18 cellular contexts compared by ENCODE assay signal in genomic region chr11:3121416-3121815, GRCh38. TPM values are rescaled to one million over a fixed set of nuclear protein-coding genes. Genes with fewer than 3 reads are reported as not detected.
A peak's percentile ranks its signal among the peaks of the same experiment; 100 is the strongest.
DNase-seq lines count a peak whose midpoint lies in the region; ATAC-seq and TF ChIP-seq lines count a peak whose summit lies in the region.
"Had no signal": no experiment of that assay in that cellular context is flagged by ENCODE, and none has a peak within 500 bp of the region (broad histone marks: within the 10 kb centered on the region; RNA-seq: fewer than 3 reads in every experiment).

No MANE protein-coding gene starts in this region.

- TF ChIP-seq CTCF in left lung (IDR thresholded peaks at IDR 0.05) (no peak), upper lobe of right lung (IDR thresholded peaks at IDR 0.05) (no peak), GM13977 (IDR thresholded peaks at IDR 0.05; ENCODE audit: extremely low read depth, insufficient read depth, missing control alignments) (no peak)

- H3K36me3 ChIP-seq in left lung (peaks cover 0 to 59% of the 10 kb centered on the region in 2 donors), upper lobe of right lung (peaks cover 23% of the 10 kb centered on the region)

- H3K9me3 ChIP-seq in left lung = no peaks in the 10 kb centered on the region
- no peaks in the 10 kb centered on the region for H3K9me3 ChIP-seq in upper lobe of right lung

- in situ Hi-C loops in GM13977 (cut with MboI; ENCODE audit: low pct_unique_long_range_greater_than_20kb, low sequenced_read_pairs, unreplicated experiment) = no loop called here

- H3K27ac ChIP-seq in left lung (no peak overlapping the region), upper lobe of right lung (no peak overlapping the region)
- H3K27ac ChIP-seq: KMS-11 had no signal

- no peak for ATAC-seq in left lung
- ATAC-seq in upper lobe of right lung = no peak
- ATAC-seq in GM19035 (IDR thresholded peaks at IDR 0.05; ENCODE audit: unreplicated experiment) = no peak
- ATAC-seq: GM23338, PC-3 had no signal

- peaks cover 13 to 31% of the 10 kb centered on the region in 2 donors for H3K4me1 ChIP-seq in left lung
- peaks cover 19% of the 10 kb centered on the region for H3K4me1 ChIP-seq in upper lobe of right lung

- intact Hi-C loops in left lung (cut with DNase I) = no loop called here
- intact Hi-C loops in upper lobe of right lung (cut with DNase I) = no loop called here

- no peaks in the 10 kb centered on the region for H3K27me3 ChIP-seq in left lung
- no peaks in the 10 kb centered on the region for H3K27me3 ChIP-seq in upper lobe of right lung
- H3K27me3 ChIP-seq: BLaER1 treated with 17β-estradiol and CSF1 and Interleukin-3, amounts not matched to agents 10 nM and 100 nM had no signal

- H3K4me3 ChIP-seq in left lung = no peak overlapping the region
- no peak overlapping the region for H3K4me3 ChIP-seq in upper lobe of right lung
- H3K4me3 ChIP-seq: BLaER1 treated with 17β-estradiol and CSF1 and Interleukin-3, amounts not matched to agents 10 nM and 100 nM; GM23338 had no signal

- peak; percentile 44 for DNase-seq in activated effector memory CD4-positive, alpha-beta T cell treated with anti-CD3 and anti-CD28 coated beads, Interleukin-2, amount 50 U/mL, for 16 hours
- DNase-seq in activated effector memory CD4-positive, alpha-beta T cell treated with Interleukin-2 at 50 U/mL for 16 hours = no peak
- DNase-seq in NCI-H226 = peak; percentile 27
- peak; percentile 13 to 31 for DNase-seq in left lung
- peak; percentile 49 for DNase-seq in upper lobe of right lung
- no peak for DNase-seq in GM13977 (ENCODE audit: low spot score)
- DNase-seq in Kasumi-1 (lab: John Stamatoyannopoulos, UW) = no peak
- DNase-seq: DMS79 treated with DMSO at 0.1 percent for 48 hours, NCI-H1048, NCI-H1436 treated with DMSO at 0.1 percent for 48 hours, NCI-H2029 treated with DMSO at 0.1 percent for 48 hours, NCI-H2171 treated with DMSO at 0.1 percent for 48 hours, NCI-H774, PC-3 had no signal

RNA-seq across cellular contexts. Expression of gene OSBPL5, which starts 43.7 kb away (rescaled TPM):
- total RNA-seq in left lung (10 to 100 TPM; 34.5 to 39.6 TPM), upper lobe of right lung (52.6 TPM)

Comparison
In these comparisons a context has a peak if more than half of its experiments do, and no peak if none do; other contexts are left out.
1. DNase-seq: peak in activated effector memory CD4-positive, alpha-beta T cell treated with anti-CD3 and anti-CD28 coated beads, Interleukin-2, amount 50 U/mL, for 16 hours (single experiment), NCI-H226 (single experiment), left lung (2 of 2) and upper lobe of right lung (single experiment); none in activated effector memory CD4-positive, alpha-beta T cell treated with Interleukin-2 at 50 U/mL for 16 hours (single experiment), GM13977 (single experiment) and Kasumi-1 (0 of 2).